In the genomic region with DNA sequence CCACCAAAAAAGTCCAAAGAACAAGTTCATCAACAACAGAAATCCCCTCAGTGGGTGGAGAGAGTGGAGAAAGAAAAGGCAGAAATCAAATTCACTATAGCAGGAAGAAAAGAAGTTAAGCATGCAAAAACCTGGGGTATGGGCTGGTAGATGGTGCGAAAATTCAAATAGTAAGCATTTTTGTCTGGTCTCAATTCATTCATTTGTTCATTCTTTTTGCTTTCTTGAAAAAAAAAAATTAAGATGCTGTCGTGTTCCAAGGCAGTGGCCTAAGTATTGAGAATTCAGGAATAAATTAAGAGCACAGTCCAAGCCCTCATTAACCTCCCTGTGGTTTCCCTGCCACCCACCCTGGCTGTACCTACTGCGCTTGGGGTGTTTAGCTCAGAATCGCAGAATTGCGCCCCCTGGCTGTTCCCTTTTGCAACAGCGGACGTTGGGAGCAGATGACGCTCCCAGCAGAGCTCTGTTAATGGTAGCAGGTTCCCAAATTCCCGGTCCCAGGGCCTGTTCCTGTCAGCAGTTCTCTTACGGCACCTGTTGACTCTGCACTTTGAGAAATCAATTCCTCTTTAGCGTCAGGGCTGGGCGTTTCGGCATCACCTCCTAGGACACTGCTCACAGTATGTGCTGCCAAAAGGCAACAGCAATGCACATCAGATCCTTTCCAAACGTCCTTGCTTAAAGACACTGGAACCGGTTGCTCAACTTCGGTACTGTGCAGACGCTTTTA, we compare ENCODE assay signal across 8 cellular contexts. TPM values are rescaled to one million over a fixed set of nuclear protein-coding genes. Genes with fewer than 3 reads are reported as not detected.
DNase-seq lines count a peak whose midpoint lies in the region; ATAC-seq, FAIRE-seq and TF ChIP-seq lines count a peak whose summit lies in the region.

No MANE protein-coding gene starts in this region.

- ATAC-seq in SK-N-SH treated with all-trans-retinoic acid at 6 μM for 48 hours (no peak), HG02840 (IDR thresholded peaks at IDR 0.05; ENCODE audit: low FRiP score, unreplicated experiment) (no peak), gastrocnemius medialis (no peak)

- no TSS peak for BruUV-seq in endothelial cell of umbilical vein (replicated peaks; lab: Mats Ljungman, UMichigan)

- no peak for TF ChIP-seq POLR2A in endothelial cell of umbilical vein (IDR thresholded peaks at IDR 0.05; ENCODE audit: low read depth, low read length)
- no peak for TF ChIP-seq POLR2A in gastrocnemius medialis (IDR thresholded peaks at IDR 0.05)

- in situ Hi-C loops in gastrocnemius medialis (cut with MboI; ENCODE audit: low sequenced_read_pairs in 4 of 4): no loop called here

- H4K20me1 ChIP-seq in SK-N-SH (ENCODE audit: insufficient read depth) (no peaks in the 10 kb centered on the region), endothelial cell of umbilical vein (replicated peaks; ENCODE audit: control insufficient read depth, extremely low read depth, insufficient read depth, low read length) (no peaks in the 10 kb centered on the region)

- no peak overlapping the region; a peak in 1 of 4 replicates for H3K4me3 ChIP-seq in SK-N-SH (ENCODE audit: low read depth in 2 of 2, low read length in 1 of 2)
- H3K4me3 ChIP-seq in endothelial cell of umbilical vein (replicated peaks in 1 of 3; ENCODE audit: insufficient read depth in 1 of 3, low read depth in 1 of 3, low read length in 3 of 3): no peak overlapping the region
- H3K4me3 ChIP-seq in gastrocnemius medialis: no peak overlapping the region

- dilution Hi-C loops in endothelial cell of umbilical vein (cut with MboI; ENCODE audit: extremely low pct_ligation_motif_present, low sequenced_read_pairs): no loop called here

- no peaks in the 10 kb centered on the region for H3K9me1 ChIP-seq in endothelial cell of umbilical vein (replicated peaks; ENCODE audit: control insufficient read depth, extremely low read depth, insufficient read depth, low read length)

- 84% methylated on average over 15 of the region's 17 CpGs for WGBS in SK-N-SH (ENCODE audit: low lambda C conversion rate)

- no peak overlapping the region for H2AFZ ChIP-seq in SK-N-SH (ENCODE audit: low read depth)
- no peak overlapping the region for H2AFZ ChIP-seq in endothelial cell of umbilical vein (ENCODE audit: low read depth, low read length)

- DNase-seq in SK-N-SH (no peak), endothelial cell of umbilical vein (ENCODE audit: low read depth, low spot score) (no peak), NCI-H1694 treated with DMSO at 0.1 percent for 48 hours (lab: John Stamatoyannopoulos, UW) (no peak), gastrocnemius medialis (no peak)
- peak; percentile 61 for DNase-seq in activated CD4-positive, alpha-beta T cell treated with anti-CD3 and anti-CD28 coated beads for 48 hours
- DNase-seq in stimulated activated CD4-positive, alpha-beta T cell treated with anti-CD3 and anti-CD28 coated beads, TNF-alpha, amount 100 ng/mL, for 48 hours (ENCODE audit: low read depth in 3 of 3): peak; percentile 14 to 44 (median 33)

- no peak overlapping the region for H3K9ac ChIP-seq in SK-N-SH
- no peak overlapping the region for H3K9ac ChIP-seq in endothelial cell of umbilical vein (replicated peaks; ENCODE audit: extremely low read depth, insufficient read depth, low read length)

- H3K79me2 ChIP-seq in SK-N-SH (ENCODE audit: insufficient read depth) (no peaks in the 10 kb centered on the region), endothelial cell of umbilical vein (ENCODE audit: control insufficient read depth, insufficient read depth, low read length) (no peaks in the 10 kb centered on the region)

- CTCF ChIA-PET in SK-N-SH (lab: Yijun Ruan, JAX): interaction anchor here (0.9 to 1.5 kb wide), 4 partner anchors 9 to 35 kb away, joined by 3 to 5 read pairs (median 3); no protein-coding TSS in a partner anchor
- CTCF ChIA-PET in endothelial cell of umbilical vein (lab: Charles Lee): interaction anchor here (0.6 to 2.6 kb wide), 23 partner anchors 9 to 368 kb away, joined by 3 to 21 read pairs (median 5); partner anchors contain the start of gene SSX2IP

- H3K36me3 ChIP-seq in SK-N-SH (replicated peaks in 1 of 2; ENCODE audit: control insufficient read depth in 1 of 2, insufficient read depth in 2 of 2, low read length in 1 of 2): no peaks in the 10 kb centered on the region
- no peaks in the 10 kb centered on the region for H3K36me3 ChIP-seq in endothelial cell of umbilical vein (ENCODE audit: control insufficient read depth in 2 of 2, extremely low read depth in 1 of 2, insufficient read depth in 2 of 2, low read length in 2 of 2)
- no peaks in the 10 kb centered on the region for H3K36me3 ChIP-seq in gastrocnemius medialis

- intact Hi-C loops in endothelial cell of umbilical vein (cut with micrococcal nuclease) (no loop called here), gastrocnemius medialis (cut with DNase I; ENCODE audit: low total_unique reads) (no loop called here)

- peak; percentile 48 for TF ChIP-seq CTCF in SK-N-SH (IDR thresholded peaks at IDR 0.05)
- peak; percentile 49 to 50 for TF ChIP-seq CTCF in endothelial cell of umbilical vein (IDR thresholded peaks at IDR 0.05; ENCODE audit: extremely low read depth in 1 of 2, insufficient read depth in 1 of 2, low read depth in 1 of 2, low read length in 2 of 2)
- TF ChIP-seq CTCF in gastrocnemius medialis (IDR thresholded peaks at IDR 0.05 in 4 of 5, conservative IDR thresholded peaks at IDR 0.05 in 1 of 5): no peak

- no peak overlapping the region for H3K27ac ChIP-seq in SK-N-SH (ENCODE audit: low read depth in 2 of 2, low read length in 1 of 2)
- H3K27ac ChIP-seq in endothelial cell of umbilical vein (ENCODE audit: insufficient read depth, low read depth, low read length): no peak overlapping the region
- H3K27ac ChIP-seq in gastrocnemius medialis: no peak overlapping the region

- H3K9me3 ChIP-seq in SK-N-SH: no peaks in the 10 kb centered on the region
- H3K9me3 ChIP-seq in endothelial cell of umbilical vein (replicated peaks; ENCODE audit: control insufficient read depth, insufficient read depth, low read length): no peaks in the 10 kb centered on the region
- no peaks in the 10 kb centered on the region for H3K9me3 ChIP-seq in gastrocnemius medialis

- POLR2A ChIA-PET in SK-N-SH (lab: Yijun Ruan, JAX): no interaction called here
- POLR2A ChIA-PET in endothelial cell of umbilical vein (lab: Charles Lee): no interaction called here

- H3K4me1 ChIP-seq in SK-N-SH (ENCODE audit: control insufficient read depth in 1 of 2, insufficient read depth in 2 of 2, low read depth in 1 of 2, low read length in 1 of 2) (peaks cover 0 to 33% of the 10 kb centered on the region in 2 experiments), endothelial cell of umbilical vein (ENCODE audit: control insufficient read depth, extremely low read depth, insufficient read depth, low read length) (no peaks in the 10 kb centered on the region), gastrocnemius medialis (peaks cover 5 to 6% of the 10 kb centered on the region in 2 donors)

- TF ChIP-seq EP300 in SK-N-SH (IDR thresholded peaks at IDR 0.05; ENCODE audit: borderline replicate concordance in 1 of 2, low read depth in 1 of 2, low read length in 1 of 2): no peak

- no peak for TF ChIP-seq RAD21 in SK-N-SH (IDR thresholded peaks at IDR 0.05; ENCODE audit: low read length)

- H3K9me2 ChIP-seq in SK-N-SH: no peaks in the 10 kb centered on the region

- H3K4me2 ChIP-seq in SK-N-SH (no peak overlapping the region), endothelial cell of umbilical vein (ENCODE audit: insufficient read depth, low read length) (no peak overlapping the region)

- no peak for FAIRE-seq in endothelial cell of umbilical vein (lab: Jason Lieb, UNC)

- peaks cover 34% of the 10 kb centered on the region for H3F3A ChIP-seq in SK-N-SH (replicated peaks; ENCODE audit: insufficient read depth)

- H3K27me3 ChIP-seq in SK-N-SH (ENCODE audit: insufficient read depth): no peaks in the 10 kb centered on the region
- peaks cover 0 to 2% of the 10 kb centered on the region in 2 experiments for H3K27me3 ChIP-seq in endothelial cell of umbilical vein (ENCODE audit: control insufficient read depth in 2 of 2, insufficient read depth in 2 of 2, low read length in 2 of 2)
- no peaks in the 10 kb centered on the region for H3K27me3 ChIP-seq in gastrocnemius medialis

TF ChIP-seq in SK-N-SH, 30 proteins besides CTCF, POLR2A, EP300 and RAD21 (continues in another document):
- no peak for TF ChIP-seq GABPA (IDR thresholded peaks at IDR 0.05; ENCODE audit: low read depth)

TF ChIP-seq in SK-N-SH treated with all-trans-retinoic acid at 6 μM for 48 hours, 23 proteins besides CTCF, POLR2A, EP300 and RAD21 (continues in another document):
- TF ChIP-seq ZFP3 (CRISPR knock-in tag; IDR thresholded peaks at IDR 0.05): no peak
- no peak for TF ChIP-seq ZFP30 (CRISPR knock-in tag; IDR thresholded peaks at IDR 0.05)
- TF ChIP-seq CSDC2 (CRISPR knock-in tag; IDR thresholded peaks at IDR 0.05): no peak
- TF ChIP-seq ZNF565 (CRISPR knock-in tag; conservative IDR thresholded peaks at IDR 0.05; ENCODE audit: low read depth): no peak

TF ChIP-seq in endothelial cell of umbilical vein, 7 proteins besides CTCF, POLR2A, EP300 and RAD21:
- no peak for TF ChIP-seq GATA2 (IDR thresholded peaks at IDR 0.05; ENCODE audit: insufficient read depth, insufficient read length, low read depth, low read length)
- no peak for TF ChIP-seq POLR2AphosphoS5 (IDR thresholded peaks at IDR 0.05; ENCODE audit: insufficient read depth, low read depth, low read length)
- TF ChIP-seq, protein P1, sequence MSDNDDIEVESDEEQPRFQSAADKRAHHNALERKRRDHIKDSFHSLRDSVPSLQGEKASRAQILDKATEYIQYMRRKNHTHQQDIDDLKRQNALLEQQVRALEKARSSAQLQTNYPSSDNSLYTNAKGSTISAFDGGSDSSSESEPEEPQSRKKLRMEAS (IDR thresholded peaks at IDR 0.05; ENCODE audit: insufficient read depth, insufficient read length): no peak
- no peak for TF ChIP-seq FOS (IDR thresholded peaks at IDR 0.05; ENCODE audit: borderline replicate concordance, insufficient read depth, low read length)
- TF ChIP-seq EZH2 (IDR thresholded peaks at IDR 0.05; ENCODE audit: borderline replicate concordance, low read depth, low read length, severe bottlenecking): no peak
TF ChIP-seq in endothelial cell of umbilical vein: peak in this region for 0.

RNA-seq across cellular contexts. Expression of gene SSX2IP, which starts 34.0 kb away (rescaled TPM):
- polyA plus RNA-seq in SK-N-SH (2012; rRNA removed) (7.7 and 10.9 TPM in 2 replicates), endothelial cell of umbilical vein (0.60 and 0.77 TPM in 2 replicates)
- polyA plus RNA-seq in SK-N-SH (2012; cell fraction: cytosol; rRNA removed): 13.0 and 16.6 TPM in 2 replicates
- polyA plus RNA-seq in SK-N-SH (2012; cell fraction: nucleus; rRNA removed): 5.7 and 13.3 TPM in 2 replicates
- total RNA-seq in endothelial cell of umbilical vein (6.9 and 8.4 TPM in 2 replicates), gastrocnemius medialis (1 to 10 TPM; 3.5 to 7.0 (median 4.7) TPM)
- polyA plus RNA-seq in endothelial cell of umbilical vein (2011; cell fraction: cytosol; rRNA removed): 1.2 and 1.3 TPM in 2 replicates
- 2.8 and 2.9 TPM in 2 replicates for polyA plus RNA-seq in endothelial cell of umbilical vein (2011; cell fraction: nucleus; rRNA removed)
- 2.3 and 4.6 TPM in 2 replicates for polyA plus RNA-seq in endothelial cell of umbilical vein (2012)
- polyA minus RNA-seq in endothelial cell of umbilical vein: 1.5 TPM in 2 replicates
- 9.6 TPM for polyA minus RNA-seq in endothelial cell of umbilical vein (2011; cell fraction: cytosol; rRNA and poly(A)+ RNA removed)
- 2.7 and 3.4 TPM in 2 replicates for polyA minus RNA-seq in endothelial cell of umbilical vein (2011; cell fraction: nucleus; rRNA and poly(A)+ RNA removed)

Comparison
In these comparisons a context has a peak if more than half of its experiments do, and no peak if none do; other contexts are left out.
1. DNase-seq: peak in activated CD4-positive, alpha-beta T cell treated with anti-CD3 and anti-CD28 coated beads for 48 hours (single experiment) and stimulated activated CD4-positive, alpha-beta T cell treated with anti-CD3 and anti-CD28 coated beads, TNF-alpha, amount 100 ng/mL, for 48 hours (3 of 3); none in SK-N-SH (single experiment), endothelial cell of umbilical vein (single experiment), NCI-H1694 treated with DMSO at 0.1 percent for 48 hours (single experiment) and gastrocnemius medialis (0 of 2).
2. CTCF ChIP-seq: peak in SK-N-SH (single experiment) and endothelial cell of umbilical vein (2 of 2); none in gastrocnemius medialis (0 of 5).